Comparison of ENCODE assay signal across 21 cellular contexts in the genomic region with DNA sequence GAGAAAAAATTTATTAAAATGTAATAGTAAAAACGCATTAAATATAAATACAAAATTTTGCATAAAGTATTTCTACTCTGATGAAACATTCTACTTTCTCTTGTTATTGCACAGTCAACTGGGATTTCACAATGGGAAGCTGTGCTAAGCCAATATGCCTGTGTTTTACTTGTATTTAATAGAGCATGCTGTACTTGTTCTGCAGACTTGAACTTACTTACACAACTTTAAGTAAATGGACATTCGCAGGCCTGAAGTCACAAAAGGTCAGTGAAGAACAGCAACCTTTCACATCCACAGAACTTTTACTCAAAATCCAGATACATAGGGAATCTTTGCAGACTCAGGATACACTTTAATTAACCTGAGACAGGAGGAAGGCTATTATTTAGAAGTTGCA.
"Had no signal": no experiment of that assay in that cellular context is flagged by ENCODE, and none has a peak within 500 bp of the region (broad histone marks: within the 10 kb centered on the region; RNA-seq: fewer than 3 reads in every experiment).

No MANE protein-coding gene starts in this region.

- H3K27ac ChIP-seq: colonic mucosa, left lung, uterus, VCaP had no signal

- H3K4me1 ChIP-seq: colonic mucosa, left lung, uterus had no signal

- H3K27me3 ChIP-seq: colonic mucosa, left lung, uterus had no signal

- DNase-seq: activated CD4-positive, alpha-beta T cell treated with anti-CD3 and anti-CD28 coated beads for 4 hours; activated CD4-positive, alpha-beta T cell treated with anti-CD3 and anti-CD28 coated beads, Interleukin-2, amount 50 U/mL, for 4 hours; activated naive CD4-positive, alpha-beta T cell; activated T-cell treated with anti-CD3 and anti-CD28 coated beads for 4 hours; activated T-cell treated with anti-CD3 and anti-CD28 coated beads, Interleukin-2, amount 50 U/mL, for 72 hours; anterior cingulate cortex; colonic mucosa; effector CD8-positive, alpha-beta T cell; foreskin fibroblast; head of caudate nucleus; hypothalamus; immature natural killer cell; kidney glomerular epithelial cell; left lung; small intestine; stimulated activated CD4-positive, alpha-beta T cell treated with anti-CD3 and anti-CD28 coated beads, Interleukin-4, amount 100 ng/mL, for 24 hours; stimulated activated CD8-positive, alpha-beta memory T cell treated with anti-CD3 and anti-CD28 coated beads, Interleukin-4, amount 100 ng/mL, for 48 hours; stimulated activated naive CD8-positive, alpha-beta T cell treated with anti-CD3 and anti-CD28 coated beads, Interleukin-15, amount 100 ng/mL, for 72 hours; substantia nigra; uterus had no signal

- H3K4me3 ChIP-seq: colonic mucosa, left lung, uterus had no signal

- H3K9me3 ChIP-seq: colonic mucosa, uterus had no signal

- H3K36me3 ChIP-seq: colonic mucosa, left lung, uterus had no signal
